In the genomic region with DNA sequence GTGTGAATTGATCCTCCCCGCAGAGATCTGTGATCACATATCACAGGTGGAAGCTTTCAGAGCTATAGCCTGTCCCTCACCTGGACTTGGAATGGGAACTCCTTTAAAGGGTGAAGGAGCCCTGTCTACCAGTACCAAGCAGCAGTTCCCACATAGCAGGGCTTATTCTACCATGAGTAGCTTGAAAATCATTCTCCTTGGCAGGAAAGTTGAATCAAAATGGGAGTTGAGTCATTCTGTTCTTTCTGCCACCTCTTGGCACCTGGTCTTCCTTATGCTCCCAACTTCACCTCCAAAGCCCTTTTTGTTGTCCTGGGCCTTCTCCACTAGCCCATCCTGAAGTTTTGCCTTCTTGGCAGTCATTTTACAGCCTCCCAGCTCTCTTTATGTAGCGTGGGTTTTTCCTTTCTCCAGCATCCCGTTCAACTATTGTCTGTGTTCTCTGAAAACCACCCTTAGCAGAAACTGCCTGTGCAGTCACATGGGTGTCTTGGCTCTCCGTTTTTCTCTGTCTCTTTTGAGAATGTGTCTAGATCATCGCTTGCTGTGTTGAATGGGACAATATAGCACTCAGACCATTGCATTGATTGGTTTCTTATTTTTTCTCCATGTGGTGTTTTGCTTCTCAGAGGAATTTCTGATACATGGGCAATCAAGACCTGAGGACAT, we compare ENCODE assay signal across 18 cellular contexts.
A peak's percentile ranks its signal among the peaks of the same experiment; 100 is the strongest.
DNase-seq lines count a peak whose midpoint lies in the region; ATAC-seq and TF ChIP-seq lines count a peak whose summit lies in the region.
"Had no signal": no experiment of that assay in that cellular context is flagged by ENCODE, and none has a peak within 500 bp of the region (broad histone marks: within the 10 kb centered on the region; RNA-seq: fewer than 3 reads in every experiment).

No MANE protein-coding gene starts in this region.

- H3K27me3 ChIP-seq in layer of hippocampus (ENCODE audit: control insufficient read depth, insufficient read depth, low read length): no peaks in the 10 kb centered on the region
- H3K27me3 ChIP-seq in skeletal muscle tissue (ENCODE audit: control insufficient read depth in 3 of 3, insufficient read depth in 3 of 3, low read length in 3 of 3): no peaks in the 10 kb centered on the region
- no peaks in the 10 kb centered on the region for H3K27me3 ChIP-seq in brain microvascular endothelial cell (replicated peaks)
- no peaks in the 10 kb centered on the region for H3K27me3 ChIP-seq in heart left ventricle
- H3K27me3 ChIP-seq in upper lobe of left lung: no peaks in the 10 kb centered on the region
- H3K27me3 ChIP-seq: BE2C, hepatocyte had no signal

- ATAC-seq in heart left ventricle: no peak
- no peak for ATAC-seq in upper lobe of left lung (ENCODE audit: low FRiP score in 2 of 2)
- ATAC-seq: left ventricle myocardium superior; natural killer cell treated with Interleukin-12 subunit alpha and Interleukin-12 subunit beta and Interleukin-15 and Interleukin-18, amount 100 ng/mL, for 72 hours had no signal

- peaks cover 57 to 70% (median 65%) of the 10 kb centered on the region in 3 donors for H3K4me1 ChIP-seq in skeletal muscle tissue (ENCODE audit: control insufficient read depth in 3 of 3, insufficient read depth in 3 of 3, low read length in 3 of 3)
- H3K4me1 ChIP-seq in heart left ventricle: peaks cover 10 to 68% (median 49%) of the 10 kb centered on the region in 12 donors
- peaks cover 17 to 26% (median 23%) of the 10 kb centered on the region in 4 donors for H3K4me1 ChIP-seq in upper lobe of left lung

- 56 to 69% (median 61%) methylated on average over 5 of the region's 5 CpGs for WGBS in heart left ventricle, 4 donors
- WGBS in upper lobe of left lung, 2 donors: 87 to 91% methylated on average over 5 of the region's 5 CpGs

- TF ChIP-seq CTCF in brain microvascular endothelial cell (IDR thresholded peaks at IDR 0.05; ENCODE audit: low read depth, low read length, missing control alignments) (no peak), heart left ventricle (IDR thresholded peaks at IDR 0.05) (no peak), upper lobe of left lung (IDR thresholded peaks at IDR 0.05) (no peak)

- in situ Hi-C loops in brain microvascular endothelial cell (cut with HindIII; ENCODE audit: low pct_ligation_motif_present, low sequenced_read_pairs): no loop called here

- no peaks in the 10 kb centered on the region for H3K36me3 ChIP-seq in skeletal muscle tissue (ENCODE audit: control insufficient read depth in 3 of 3, insufficient read depth in 3 of 3, low read length in 3 of 3)
- H3K36me3 ChIP-seq in brain microvascular endothelial cell (replicated peaks): no peaks in the 10 kb centered on the region
- no peaks in the 10 kb centered on the region for H3K36me3 ChIP-seq in heart left ventricle
- H3K36me3 ChIP-seq in upper lobe of left lung: no peaks in the 10 kb centered on the region

- TF ChIP-seq POLR2A in heart left ventricle (IDR thresholded peaks at IDR 0.05): no peak
- TF ChIP-seq POLR2A in upper lobe of left lung (IDR thresholded peaks at IDR 0.05): no peak

- DNase-seq in HT1080 (ENCODE audit: low read depth): peak; percentile 11
- peak; percentile 50 for DNase-seq in astrocyte of the hippocampus (ENCODE audit: low read depth, low spot score)
- DNase-seq in brain microvascular endothelial cell: no peak
- DNase-seq in activated gamma-delta T cell (lab: John Stamatoyannopoulos, UW): no peak
- no peak for DNase-seq in heart left ventricle
- no peak for DNase-seq in upper lobe of left lung
- DNase-seq: BE2C; central memory CD4-positive, alpha-beta T cell; GOT3; left ventricle myocardium superior had no signal

- H3K27ac ChIP-seq in layer of hippocampus (ENCODE audit: low read depth, low read length) (peak overlapping the region; percentile 85), skeletal muscle tissue (ENCODE audit: low read depth, low read length) (peak overlapping the region; percentile 84), brain microvascular endothelial cell (no peak overlapping the region), heart left ventricle (peak overlapping the region in 6 of 12 donors; percentile 9 to 82 (median 28)), upper lobe of left lung (no peak overlapping the region)
- H3K27ac ChIP-seq: hepatocyte, KMS-11, SK-N-MC, VCaP had no signal

- intact Hi-C loops in heart left ventricle (cut with DNase I): loop anchor here in 2 of 10 donors (5.0 kb wide), 2 partner anchors 81 to 161 kb away; no protein-coding TSS in a partner anchor

- no peak overlapping the region for H3K4me3 ChIP-seq in skeletal muscle tissue (ENCODE audit: low read length in 3 of 3)
- no peak overlapping the region for H3K4me3 ChIP-seq in brain microvascular endothelial cell (ENCODE audit: low read depth, low read length)
- H3K4me3 ChIP-seq in heart left ventricle: no peak overlapping the region
- no peak overlapping the region for H3K4me3 ChIP-seq in upper lobe of left lung
- H3K4me3 ChIP-seq: hepatocyte, SK-N-MC, skin epidermis had no signal

- H3K9ac ChIP-seq in skeletal muscle tissue (ENCODE audit: low read depth in 1 of 3, low read length in 3 of 3): no peak overlapping the region
- H3K9ac ChIP-seq: KMS-11 had no signal

- no peaks in the 10 kb centered on the region for H3K9me3 ChIP-seq in skeletal muscle tissue (ENCODE audit: control insufficient read depth in 3 of 3, low read length in 3 of 3)
- H3K9me3 ChIP-seq in heart left ventricle: no peaks in the 10 kb centered on the region
- H3K9me3 ChIP-seq in upper lobe of left lung: no peaks in the 10 kb centered on the region
- H3K9me3 ChIP-seq: BE2C had no signal

- TF ChIP-seq EP300 in upper lobe of left lung (IDR thresholded peaks at IDR 0.05): no peak

Comparison
In these comparisons a context has a peak if more than half of its experiments do, and no peak if none do; other contexts are left out.
1. DNase-seq: peak in HT1080 (single experiment) and astrocyte of the hippocampus (single experiment); none in brain microvascular endothelial cell (single experiment), activated gamma-delta T cell (single experiment), heart left ventricle (0 of 5) and upper lobe of left lung (0 of 2).
2. H3K27ac ChIP-seq: peak in layer of hippocampus (single experiment) and skeletal muscle tissue (single experiment); none in brain microvascular endothelial cell (single experiment) and upper lobe of left lung (0 of 4).